22 cellular contexts compared by ENCODE assay signal in genomic region chr2:233960203-233960602, GRCh38. TPM values are rescaled to one million over a fixed set of nuclear protein-coding genes. Genes with fewer than 3 reads are reported as not detected.
"Had no signal": no experiment of that assay in that cellular context is flagged by ENCODE, and none has a peak within 500 bp of the region (broad histone marks: within the 10 kb centered on the region; RNA-seq: fewer than 3 reads in every experiment).

No MANE protein-coding gene starts in this region.

- DNase-seq: KBM-7, MV-4-11, NCI-H1048, NCI-H1105 treated with DMSO at 0.1 percent for 48 hours, NCI-H1417 treated with DMSO at 0.1 percent for 48 hours, NCI-H146, NCI-H1694 treated with DMSO at 0.1 percent for 48 hours, NCI-H1930, NCI-H2081, NCI-H2107, NCI-H2171, NCI-H226, NCI-H446, NCI-H510A, NCI-H524 treated with DMSO at 0.1 percent for 48 hours, NCI-H69, NCI-H774, Right ventricle myocardium superior, RPMI8226, SIG-M5 had no signal

RNA-seq across cellular contexts. Expression of gene TRPM8, which starts 43.0 kb away (rescaled TPM):
- total RNA-seq: HT-29, MCF 10A, Right ventricle myocardium superior had no signal
